In genomic region chr18:76801567-76802505, GRCh38 we compare ENCODE assay signal across 8 cellular contexts. TPM values are rescaled to one million over a fixed set of nuclear protein-coding genes. Genes with fewer than 3 reads are reported as not detected.
DNase-seq lines count a peak whose midpoint lies in the region; ATAC-seq and TF ChIP-seq lines count a peak whose summit lies in the region.

No MANE protein-coding gene starts in this region.

- no peaks in the 10 kb centered on the region for H3K9me3 Mint-ChIP-seq in CD4-positive, alpha-beta T cell
- H3K9me3 Mint-ChIP-seq in activated CD8-positive, alpha-beta memory T cell treated with anti-CD3 and anti-CD28 coated beads, Interleukin-2, amount 10 ng/mL, durations not matched to agents 7 days and 5 days (ENCODE audit: low read depth): peaks cover 3% of the 10 kb centered on the region

- no peaks in the 10 kb centered on the region for H3K36me3 Mint-ChIP-seq in CD4-positive, alpha-beta T cell (ENCODE audit: low read depth)
- H3K36me3 Mint-ChIP-seq in activated CD8-positive, alpha-beta memory T cell treated with anti-CD3 and anti-CD28 coated beads, Interleukin-2, amount 10 ng/mL, durations not matched to agents 7 days and 5 days: no peaks in the 10 kb centered on the region

- H3K27me3 Mint-ChIP-seq in CD4-positive, alpha-beta T cell: peaks cover 7% of the 10 kb centered on the region
- H3K27me3 Mint-ChIP-seq in activated CD8-positive, alpha-beta memory T cell treated with anti-CD3 and anti-CD28 coated beads, Interleukin-2, amount 10 ng/mL, durations not matched to agents 7 days and 5 days: peaks cover 24% of the 10 kb centered on the region

- H3K36me3 ChIP-seq in suprapubic skin: no peaks in the 10 kb centered on the region

- intact Hi-C loops in CD4-positive, alpha-beta T cell (cut with DNase I, micrococcal nuclease): loop anchor here (1.0 to 10.0 kb wide), 9 partner anchors 19 to 900 kb away; no protein-coding TSS in a partner anchor

- H3K9me3 ChIP-seq in CD4-positive, alpha-beta T cell (ENCODE audit: control insufficient read depth, low read length): no peaks in the 10 kb centered on the region
- no peaks in the 10 kb centered on the region for H3K9me3 ChIP-seq in suprapubic skin

- TF ChIP-seq CTCF in CD4-positive, alpha-beta T cell (IDR thresholded peaks at IDR 0.05): peak; percentile 92
- TF ChIP-seq CTCF in epithelial cell of proximal tubule (conservative IDR thresholded peaks at IDR 0.05; ENCODE audit: low read depth, low read length) (peak; percentile 80), suprapubic skin (IDR thresholded peaks at IDR 0.05) (peak; percentile 47 to 94)

- CTCF ChIA-PET in CD4-positive, alpha-beta T cell (lab: Charles Lee): interaction anchor here (0.6 to 3.3 kb wide), 9 partner anchors 13 to 849 kb away, joined by 3 to 27 read pairs (median 3); no protein-coding TSS in a partner anchor
- CTCF ChIA-PET in activated CD8-positive, alpha-beta memory T cell treated with anti-CD3 and anti-CD28 coated beads, Interleukin-2, amount 10 ng/mL, durations not matched to agents 7 days and 5 days (lab: Charles Lee): interaction anchor here (0.6 to 5.1 kb wide), 40 partner anchors 9 to 849 kb away, joined by 3 to 65 read pairs (median 5); partner anchors contain the start of gene ZNF236

- peaks cover 15% of the 10 kb centered on the region for H3K4me1 ChIP-seq in suprapubic skin

- peak in 6 of 10 experiments; percentile 20 to 55 (median 32) for DNase-seq in CD4-positive, alpha-beta T cell
- peak; percentile 84 for DNase-seq in NCI-H510A treated with DMSO at 0.1 percent for 48 hours (lab: John Stamatoyannopoulos, UW)
- DNase-seq in activated CD8-positive, alpha-beta memory T cell treated with anti-CD3 and anti-CD28 coated beads, Interleukin-2, amount 10 ng/mL, durations not matched to agents 7 days and 5 days: peak; percentile 61
- DNase-seq in epithelial cell of proximal tubule (ENCODE audit: low read depth): no peak
- DNase-seq in mucosa of gallbladder (ENCODE audit: low spot score): peak; percentile 51
- peak in 1 of 2 donors; percentile 73 for DNase-seq in suprapubic skin (ENCODE audit: low spot score in 2 of 2)

- peaks cover 15% of the 10 kb centered on the region for H3K4me1 Mint-ChIP-seq in CD4-positive, alpha-beta T cell (ENCODE audit: low read depth)
- H3K4me1 Mint-ChIP-seq in activated CD8-positive, alpha-beta memory T cell treated with anti-CD3 and anti-CD28 coated beads, Interleukin-2, amount 10 ng/mL, durations not matched to agents 7 days and 5 days: peaks cover 7% of the 10 kb centered on the region

- TF ChIP-seq POLR2A in suprapubic skin (IDR thresholded peaks at IDR 0.05): no peak

- H3K4me3 Mint-ChIP-seq in CD4-positive, alpha-beta T cell: no peak overlapping the region
- peak overlapping the region; percentile 33 for H3K4me3 Mint-ChIP-seq in activated CD8-positive, alpha-beta memory T cell treated with anti-CD3 and anti-CD28 coated beads, Interleukin-2, amount 10 ng/mL, durations not matched to agents 7 days and 5 days

- H3K27me3 ChIP-seq in CD4-positive, alpha-beta T cell (ENCODE audit: control insufficient read depth, insufficient read depth, low read length): peaks cover 10% of the 10 kb centered on the region
- H3K27me3 ChIP-seq in suprapubic skin: peaks cover 7% of the 10 kb centered on the region

- H3K27ac Mint-ChIP-seq in CD4-positive, alpha-beta T cell: no peak overlapping the region
- H3K27ac Mint-ChIP-seq in activated CD8-positive, alpha-beta memory T cell treated with anti-CD3 and anti-CD28 coated beads, Interleukin-2, amount 10 ng/mL, durations not matched to agents 7 days and 5 days: no peak overlapping the region

- TF ChIP-seq EP300 in suprapubic skin (IDR thresholded peaks at IDR 0.05): no peak

- no peak overlapping the region for H3K27ac ChIP-seq in CD4-positive, alpha-beta T cell (ENCODE audit: low read depth, low read length)
- H3K27ac ChIP-seq in suprapubic skin: no peak overlapping the region

- peak; percentile 72 for ATAC-seq in CD4-positive, alpha-beta T cell (ENCODE audit: poor library complexity)
- peak; percentile 95 for ATAC-seq in GM19035 (IDR thresholded peaks at IDR 0.05; ENCODE audit: unreplicated experiment)
- ATAC-seq in HG03108 (IDR thresholded peaks at IDR 0.05; ENCODE audit: unreplicated experiment): peak; percentile 82
- ATAC-seq in activated CD8-positive, alpha-beta memory T cell treated with anti-CD3 and anti-CD28 coated beads, Interleukin-2, amount 10 ng/mL, durations not matched to agents 7 days and 5 days: peak; percentile 96

- WGBS in suprapubic skin: 27% methylated on average over 61 of the region's 61 CpGs

- POLR2A ChIA-PET in CD4-positive, alpha-beta T cell (lab: Charles Lee): interaction anchor here (1.4 to 2.7 kb wide), 3 partner anchors 20 to 182 kb away, joined by 4 to 12 read pairs (median 7); partner anchors contain the start of gene ZNF236

- H3K4me3 ChIP-seq in epithelial cell of proximal tubule (ENCODE audit: low read depth, low read length): peak overlapping the region; percentile 52
- H3K4me3 ChIP-seq in suprapubic skin: peak overlapping the region; percentile 37

RNA-seq across cellular contexts. Expression of gene ZNF236, which starts 20.5 kb away (rescaled TPM):
- 10 to 100 TPM; 25.7 to 27.9 TPM for total RNA-seq in CD4-positive, alpha-beta T cell
- 10 to 100 TPM; 16.8 to 22.9 TPM for total RNA-seq in activated CD8-positive, alpha-beta memory T cell treated with anti-CD3 and anti-CD28 coated beads, Interleukin-2, amount 10 ng/mL, durations not matched to agents 7 days and 5 days
- total RNA-seq in epithelial cell of proximal tubule (4.7 and 9.9 TPM in 2 replicates), mucosa of gallbladder (20.8 TPM), suprapubic skin (10 to 100 TPM; 13.4 to 38.0 (median 15.1) TPM)
